ENCODE assay signal across 13 cellular contexts in genomic region chr1:168520052-168520751, GRCh38. TPM values are rescaled to one million over a fixed set of nuclear protein-coding genes. Genes with fewer than 3 reads are reported as not detected.
DNase-seq lines count a peak whose midpoint lies in the region; ATAC-seq and TF ChIP-seq lines count a peak whose summit lies in the region.
"Had no signal": no experiment of that assay in that cellular context is flagged by ENCODE, and none has a peak within 500 bp of the region (broad histone marks: within the 10 kb centered on the region; RNA-seq: fewer than 3 reads in every experiment).

No MANE protein-coding gene starts in this region.

- peak overlapping the region; percentile 42 for H3K4me3 Mint-ChIP-seq in T-helper 1 cell treated with Interleukin-12 subunit alpha and Interleukin-12 subunit beta and Interleukin-4 antibody, amounts not matched to agents 30 μg/mL and 1 μg/mL, for 36 hours
- H3K4me3 Mint-ChIP-seq in stimulated activated naive B cell treated with anti-CD40 and anti-IgM and Interleukin-4, amounts not matched to agents 10 μg/mL and 1 μg/mL and 100 μg/mL, for 72 hours, result no peak overlapping the region
- H3K4me3 Mint-ChIP-seq: type B pancreatic cell had no signal

- H3K36me3 Mint-ChIP-seq in T-helper 1 cell treated with Interleukin-12 subunit alpha and Interleukin-12 subunit beta and Interleukin-4 antibody, amounts not matched to agents 30 μg/mL and 1 μg/mL, for 36 hours (ENCODE audit: low read depth), result peaks cover 24% of the 10 kb centered on the region
- H3K36me3 Mint-ChIP-seq in stimulated activated naive B cell treated with anti-CD40 and anti-IgM and Interleukin-4, amounts not matched to agents 10 μg/mL and 1 μg/mL and 100 μg/mL, for 72 hours, result peaks cover 0 to 4% of the 10 kb centered on the region in 2 donors
- H3K36me3 Mint-ChIP-seq: type B pancreatic cell had no signal

- H3K4me1 Mint-ChIP-seq in T-helper 1 cell treated with Interleukin-12 subunit alpha and Interleukin-12 subunit beta and Interleukin-4 antibody, amounts not matched to agents 30 μg/mL and 1 μg/mL, for 36 hours (ENCODE audit: low read depth), result peaks cover 52% of the 10 kb centered on the region
- peaks cover 5 to 12% of the 10 kb centered on the region in 2 donors for H3K4me1 Mint-ChIP-seq in stimulated activated naive B cell treated with anti-CD40 and anti-IgM and Interleukin-4, amounts not matched to agents 10 μg/mL and 1 μg/mL and 100 μg/mL, for 72 hours

- DNase-seq in activated CD4-positive, CD25-positive, alpha-beta regulatory T cell treated with anti-CD3 and anti-CD28 coated beads, Interleukin-2, amount 50 U/mL, for 72 hours, result no peak
- DNase-seq in activated naive CD8-positive, alpha-beta T cell treated with anti-CD3 and anti-CD28 coated beads, Interleukin-2, amount 50 U/mL, for 16 hours (ENCODE audit: low read depth, low spot score), result peak; percentile 11
- no peak for DNase-seq in stimulated activated naive B cell treated with anti-CD40 and anti-IgM and Interleukin-4, amounts not matched to agents 10 μg/mL and 1 μg/mL and 100 μg/mL, for 72 hours
- no peak for DNase-seq in omental fat pad (ENCODE audit: low spot score)
- DNase-seq: NCI-H1694, Right ventricle myocardium superior had no signal

- peaks cover 24% of the 10 kb centered on the region for H3K9me3 Mint-ChIP-seq in T-helper 1 cell treated with Interleukin-12 subunit alpha and Interleukin-12 subunit beta and Interleukin-4 antibody, amounts not matched to agents 30 μg/mL and 1 μg/mL, for 36 hours
- H3K9me3 Mint-ChIP-seq in stimulated activated naive B cell treated with anti-CD40 and anti-IgM and Interleukin-4, amounts not matched to agents 10 μg/mL and 1 μg/mL and 100 μg/mL, for 72 hours, result peaks cover 8 to 9% of the 10 kb centered on the region in 2 donors

- peak overlapping the region; percentile 87 for H3K27ac Mint-ChIP-seq in T-helper 1 cell treated with Interleukin-12 subunit alpha and Interleukin-12 subunit beta and Interleukin-4 antibody, amounts not matched to agents 30 μg/mL and 1 μg/mL, for 36 hours
- H3K27ac Mint-ChIP-seq in stimulated activated naive B cell treated with anti-CD40 and anti-IgM and Interleukin-4, amounts not matched to agents 10 μg/mL and 1 μg/mL and 100 μg/mL, for 72 hours, result no peak overlapping the region
- H3K27ac Mint-ChIP-seq: type B pancreatic cell had no signal

- TF ChIP-seq CTCF in omental fat pad (IDR thresholded peaks at IDR 0.05), result no peak

- peak; percentile 67 to 85 for ATAC-seq in activated CD4-positive, CD25-positive, alpha-beta regulatory T cell treated with anti-CD3 and anti-CD28 coated beads, Interleukin-2, amount 50 U/mL, for 24 hours
- peak; percentile 42 to 45 for ATAC-seq in stimulated activated naive B cell treated with anti-CD40 and anti-IgM and Interleukin-4, amounts not matched to agents 10 μg/mL and 1 μg/mL and 100 μg/mL, for 72 hours (replicated peaks)
- ATAC-seq in omental fat pad (ENCODE audit: low FRiP score), result no peak
- no peak for ATAC-seq in GM19328 (IDR thresholded peaks at IDR 0.05; ENCODE audit: unreplicated experiment)
- no peak for ATAC-seq in HG02623 (IDR thresholded peaks at IDR 0.05; ENCODE audit: unreplicated experiment)
- ATAC-seq: A549 had no signal

- H3K27me3 Mint-ChIP-seq in T-helper 1 cell treated with Interleukin-12 subunit alpha and Interleukin-12 subunit beta and Interleukin-4 antibody, amounts not matched to agents 30 μg/mL and 1 μg/mL, for 36 hours (ENCODE audit: low read depth), result no peaks in the 10 kb centered on the region
- H3K27me3 Mint-ChIP-seq in stimulated activated naive B cell treated with anti-CD40 and anti-IgM and Interleukin-4, amounts not matched to agents 10 μg/mL and 1 μg/mL and 100 μg/mL, for 72 hours, result peaks cover 11 to 21% of the 10 kb centered on the region in 2 donors
- H3K27me3 Mint-ChIP-seq: type B pancreatic cell had no signal

RNA-seq across cellular contexts. Expression of gene XCL2, which starts 23.6 kb away (rescaled TPM):
- total RNA-seq in omental fat pad, result 1 to 10 TPM in 1 of 4 donors, not detected in 3; 1.6 TPM
- total RNA-seq: Right ventricle myocardium superior, skeletal muscle tissue had no signal

RNA-seq across cellular contexts. Expression of gene XCL1, which starts 56.2 kb away (rescaled TPM):
- 1 to 10 TPM in 1 of 4 donors, under 1 TPM in 1, not detected in 2; 0.28 to 1.3 TPM for total RNA-seq in omental fat pad
- total RNA-seq: skeletal muscle tissue had no signal

Comparison
In these comparisons a context has a peak if more than half of its experiments do, and no peak if none do; other contexts are left out.
1. ATAC-seq: peak in activated CD4-positive, CD25-positive, alpha-beta regulatory T cell treated with anti-CD3 and anti-CD28 coated beads, Interleukin-2, amount 50 U/mL, for 24 hours (2 of 2) and stimulated activated naive B cell treated with anti-CD40 and anti-IgM and Interleukin-4, amounts not matched to agents 10 μg/mL and 1 μg/mL and 100 μg/mL, for 72 hours (2 of 2); none in omental fat pad (single experiment), GM19328 (single experiment) and HG02623 (single experiment).